ENCODE assay signal across 1 cellular context in the genomic region with DNA sequence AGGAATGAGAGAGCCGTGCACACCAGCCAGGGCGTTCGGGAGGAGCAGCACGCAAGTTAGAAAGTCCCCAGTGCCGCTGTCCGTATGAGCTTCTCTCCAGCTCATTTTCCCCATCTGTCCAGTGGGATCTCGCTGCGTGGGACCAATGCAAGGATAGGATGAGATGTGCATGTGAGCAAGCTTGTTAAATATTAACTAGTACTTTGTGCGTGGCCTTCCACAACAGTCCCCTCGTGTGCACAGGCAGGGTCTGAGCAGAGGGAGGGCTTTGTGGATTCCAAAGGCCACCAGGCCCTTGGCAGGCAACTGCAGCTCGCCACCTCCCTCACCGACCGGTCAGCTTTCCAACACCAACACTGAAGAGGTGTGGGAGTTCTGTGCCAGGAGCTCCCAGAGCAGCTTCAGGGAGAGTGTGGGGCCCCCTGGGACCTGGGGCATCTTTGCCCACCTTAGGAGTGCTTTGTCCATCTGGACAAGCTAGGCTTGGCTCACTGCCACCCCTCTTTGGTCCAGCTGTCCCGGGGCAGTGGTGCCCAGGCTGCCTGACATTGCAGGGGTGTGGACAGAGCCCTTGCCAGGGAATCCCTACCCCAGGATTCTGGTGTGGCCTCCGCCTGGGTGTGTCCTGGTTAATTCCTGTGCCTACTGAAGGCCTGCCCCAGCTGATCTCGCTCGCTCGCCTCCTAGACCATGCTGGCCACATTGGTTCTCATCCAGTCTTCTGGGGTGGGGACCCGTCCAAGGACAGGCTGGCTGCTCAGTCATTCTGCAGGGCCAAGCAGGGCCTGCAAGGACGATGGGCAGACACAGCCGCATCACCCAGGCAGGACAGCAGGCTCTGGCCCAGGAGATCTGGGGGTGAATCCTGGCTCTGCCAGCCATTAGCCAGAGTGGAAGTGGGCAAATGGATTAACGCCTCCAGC.
TF ChIP-seq lines count a peak whose summit lies in the region.

No MANE protein-coding gene starts in this region.

TF ChIP-seq in liver, 16 proteins besides CTCF, POLR2A, EP300 and RAD21 (continued from another document):
- TF ChIP-seq ZBTB33 (IDR thresholded peaks at IDR 0.05) (no peak), EGR1 (IDR thresholded peaks at IDR 0.05; ENCODE audit: low read depth in 2 of 2) (peak in 1 of 2 donors; percentile 72), FOXA2 (IDR thresholded peaks at IDR 0.05) (peak; percentile 80), JUND (IDR thresholded peaks at IDR 0.05) (peak in 1 of 2 donors; percentile 17), SP1 (IDR thresholded peaks at IDR 0.05) (peak; percentile 86), HNF4G (IDR thresholded peaks at IDR 0.05) (peak; percentile 85), TAF1 (conservative IDR thresholded peaks at IDR 0.05) (no peak)
TF ChIP-seq in liver: peak in this region for 9.
